In genomic region chr7:14714161-14714728, GRCh38 we compare ENCODE assay signal across 12 cellular contexts.
DNase-seq lines count a peak whose midpoint lies in the region; ATAC-seq, FAIRE-seq and TF ChIP-seq lines count a peak whose summit lies in the region.
"Had no signal": no experiment of that assay in that cellular context is flagged by ENCODE, and none has a peak within 500 bp of the region (broad histone marks: within the 10 kb centered on the region; RNA-seq: fewer than 3 reads in every experiment).

No MANE protein-coding gene starts in this region.

- TF ChIP-seq CTCF in bronchial epithelial cell (IDR thresholded peaks at IDR 0.05; ENCODE audit: insufficient read depth, low read length, severe bottlenecking) = no peak
- TF ChIP-seq CTCF in BE2C (IDR thresholded peaks at IDR 0.05; ENCODE audit: low read depth, low read length) = no peak

- DNase-seq in bronchial epithelial cell (ENCODE audit: low read depth) (peak; percentile 80), amygdala (lab: John Stamatoyannopoulos, UW) (no peak), NCI-H1417 (lab: John Stamatoyannopoulos, UW) (no peak), head of caudate nucleus (no peak), BE2C (no peak)
- DNase-seq: colonic mucosa, DMS 273 treated with DMSO at 0.1 percent for 48 hours had no signal

- ATAC-seq in GM18861 (IDR thresholded peaks at IDR 0.05; ENCODE audit: unreplicated experiment) = peak; percentile 96
- ATAC-seq in GM21367 (IDR thresholded peaks at IDR 0.05; ENCODE audit: unreplicated experiment) = peak; percentile 93
- ATAC-seq in HG03025 (IDR thresholded peaks at IDR 0.05; ENCODE audit: low FRiP score, unreplicated experiment) = peak; percentile 98

- H3K4me1 ChIP-seq in BE2C = no peaks in the 10 kb centered on the region
- H3K4me1 ChIP-seq: colonic mucosa had no signal

- H3K4me3 ChIP-seq in bronchial epithelial cell (ENCODE audit: low read depth, low read length) (no peak overlapping the region), BE2C (ENCODE audit: low read depth, low read length) (no peak overlapping the region)
- H3K4me3 ChIP-seq: colonic mucosa, SK-N-MC, thoracic aorta had no signal

- intact Hi-C loops in head of caudate nucleus (cut with DNase I) = loop anchor here (10.0 kb wide), 1 partner anchor 301 kb away; no protein-coding TSS in a partner anchor

- H3K27me3 ChIP-seq in bronchial epithelial cell (ENCODE audit: control insufficient read depth, insufficient read depth, low read length) (no peaks in the 10 kb centered on the region), BE2C (no peaks in the 10 kb centered on the region)
- H3K27me3 ChIP-seq: colonic mucosa had no signal

- H3K36me3 ChIP-seq in bronchial epithelial cell (ENCODE audit: control insufficient read depth, insufficient read depth, low read length) (no peaks in the 10 kb centered on the region), BE2C (no peaks in the 10 kb centered on the region)
- H3K36me3 ChIP-seq: colonic mucosa, thoracic aorta had no signal

- H3K9me3 ChIP-seq in BE2C = no peaks in the 10 kb centered on the region
- H3K9me3 ChIP-seq: colonic mucosa, thoracic aorta had no signal

- no peak for FAIRE-seq in bronchial epithelial cell (lab: Jason Lieb, UNC)
